In the genomic region with DNA sequence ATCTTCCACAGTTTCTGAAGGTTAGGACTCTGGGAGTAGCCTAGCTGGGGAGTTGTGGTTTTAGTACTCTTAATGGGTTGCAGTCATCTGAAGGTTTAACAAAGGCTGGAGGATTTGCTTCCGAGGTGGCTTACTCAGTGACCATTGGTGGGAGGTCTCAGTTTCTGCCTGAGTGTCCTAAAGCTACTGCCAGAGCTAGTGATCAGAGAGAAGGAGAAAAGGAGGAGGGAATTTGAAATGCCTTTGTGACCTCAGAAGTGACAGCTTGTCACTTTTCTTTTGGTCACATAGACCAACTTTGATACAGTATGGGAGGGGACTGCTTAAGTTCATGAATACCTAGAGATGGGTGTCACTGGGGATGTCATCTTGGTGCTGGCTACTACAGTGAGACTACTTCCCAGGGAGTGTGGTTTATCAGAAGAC, we compare ENCODE assay signal across 2 cellular contexts.
A peak's percentile ranks its signal among the peaks of the same experiment; 100 is the strongest.
TF ChIP-seq lines count a peak whose summit lies in the region.

No MANE protein-coding gene starts in this region.

TF ChIP-seq in IMR-90, 13 proteins besides CTCF, POLR2A, EP300 and RAD21:
- TF ChIP-seq NFE2L2 (IDR thresholded peaks at IDR 0.05; ENCODE audit: low read depth, low read length) (no peak), CEBPB (IDR thresholded peaks at IDR 0.05; ENCODE audit: low read depth, low read length) (no peak), RCOR1 (IDR thresholded peaks at IDR 0.05; ENCODE audit: insufficient replicate concordance, low read length) (no peak), MAZ (IDR thresholded peaks at IDR 0.05; ENCODE audit: borderline replicate concordance, low read depth, low read length) (no peak), SMC3 (IDR thresholded peaks at IDR 0.05; ENCODE audit: low read depth, low read length) (no peak), ELK1 (IDR thresholded peaks at IDR 0.05; ENCODE audit: borderline replicate concordance, low read depth, low read length) (no peak), CHD1 (IDR thresholded peaks at IDR 0.05; ENCODE audit: low read depth, low read length) (no peak), FOS (IDR thresholded peaks at IDR 0.05; ENCODE audit: low read depth, low read length) (no peak), RFX5 (IDR thresholded peaks at IDR 0.05; ENCODE audit: low read depth, low read length) (no peak), BHLHE40 (IDR thresholded peaks at IDR 0.05; ENCODE audit: low read depth, low read length) (no peak)
- TF ChIP-seq, protein P1, sequence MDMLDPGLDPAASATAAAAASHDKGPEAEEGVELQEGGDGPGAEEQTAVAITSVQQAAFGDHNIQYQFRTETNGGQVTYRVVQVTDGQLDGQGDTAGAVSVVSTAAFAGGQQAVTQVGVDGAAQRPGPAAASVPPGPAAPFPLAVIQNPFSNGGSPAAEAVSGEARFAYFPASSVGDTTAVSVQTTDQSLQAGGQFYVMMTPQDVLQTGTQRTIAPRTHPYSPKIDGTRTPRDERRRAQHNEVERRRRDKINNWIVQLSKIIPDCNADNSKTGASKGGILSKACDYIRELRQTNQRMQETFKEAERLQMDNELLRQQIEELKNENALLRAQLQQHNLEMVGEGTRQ (IDR thresholded peaks at IDR 0.05; ENCODE audit: low read depth, low read length), result no peak

TF ChIP-seq in GM12878, 131 proteins besides CTCF, POLR2A, EP300 and RAD21:
- TF ChIP-seq, protein P2, sequence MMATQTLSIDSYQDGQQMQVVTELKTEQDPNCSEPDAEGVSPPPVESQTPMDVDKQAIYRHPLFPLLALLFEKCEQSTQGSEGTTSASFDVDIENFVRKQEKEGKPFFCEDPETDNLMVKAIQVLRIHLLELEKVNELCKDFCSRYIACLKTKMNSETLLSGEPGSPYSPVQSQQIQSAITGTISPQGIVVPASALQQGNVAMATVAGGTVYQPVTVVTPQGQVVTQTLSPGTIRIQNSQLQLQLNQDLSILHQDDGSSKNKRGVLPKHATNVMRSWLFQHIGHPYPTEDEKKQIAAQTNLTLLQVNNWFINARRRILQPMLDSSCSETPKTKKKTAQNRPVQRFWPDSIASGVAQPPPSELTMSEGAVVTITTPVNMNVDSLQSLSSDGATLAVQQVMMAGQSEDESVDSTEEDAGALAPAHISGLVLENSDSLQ (IDR thresholded peaks at IDR 0.05), result peak; percentile 51
- TF ChIP-seq RUNX3 (IDR thresholded peaks at IDR 0.05; ENCODE audit: low read length) (peak; percentile 51), PAX8 (IDR thresholded peaks at IDR 0.05) (no peak), CREB1 (IDR thresholded peaks at IDR 0.05; ENCODE audit: low read depth) (peak; percentile 28; the same call in 1 of the 2 replicates)
